ENCODE assay signal across 19 cellular contexts in genomic region chr3:24400450-24400849, GRCh38.
DNase-seq lines count a peak whose midpoint lies in the region; ATAC-seq, FAIRE-seq and TF ChIP-seq lines count a peak whose summit lies in the region.
"Had no signal": no experiment of that assay in that cellular context is flagged by ENCODE, and none has a peak within 500 bp of the region (broad histone marks: within the 10 kb centered on the region; RNA-seq: fewer than 3 reads in every experiment).

No MANE protein-coding gene starts in this region.

- H3K9me1 ChIP-seq in K562 (ENCODE audit: control insufficient read depth, insufficient read depth, low read length), result no peaks in the 10 kb centered on the region

- H3K9me2 ChIP-seq in GM23338 (ENCODE audit: insufficient read depth) (no peaks in the 10 kb centered on the region; the same call in 1 of the 2 replicates), OCI-LY7 (ENCODE audit: insufficient read depth, low read length) (no peaks in the 10 kb centered on the region)

- TF ChIP-seq POLR2A in K562 (conservative IDR thresholded peaks at IDR 0.05) (no peak), spleen (IDR thresholded peaks at IDR 0.05) (no peak)

- FAIRE-seq in K562 (lab: Jason Lieb, UNC), result no peak
- FAIRE-seq: GM12891, GM19239 had no signal

- POLR2A ChIA-PET in K562 (lab: Yijun Ruan, JAX) (interaction anchor here (1.2 kb wide), 1 partner anchor 10 kb away, joined by 3 read pairs; no protein-coding TSS in a partner anchor), OCI-LY7 (lab: Charles Lee) (interaction anchor here (1.0 kb wide), 1 partner anchor 8 kb away, joined by 3 read pairs; no protein-coding TSS in a partner anchor)

- H3K79me2 ChIP-seq in GM23338 (replicated peaks; ENCODE audit: insufficient read depth), result no peaks in the 10 kb centered on the region
- no peaks in the 10 kb centered on the region for H3K79me2 ChIP-seq in K562 (ENCODE audit: control insufficient read depth, insufficient read depth, low read length)
- no peaks in the 10 kb centered on the region for H3K79me2 ChIP-seq in neural progenitor cell (ENCODE audit: low read depth)
- H3K79me2 ChIP-seq in OCI-LY7 (ENCODE audit: insufficient read depth, low read depth, low read length), result no peaks in the 10 kb centered on the region

- DNase-seq in GM23338 (ENCODE audit: low spot score), result no peak
- peak; percentile 11 to 85 for DNase-seq in NCI-H2081 (lab: John Stamatoyannopoulos, UW)
- DNase-seq in K562 (ENCODE audit: extremely low read depth in 1 of 4, low spot score in 3 of 4), result no peak
- DNase-seq in spleen, result no peak
- DNase-seq in neural progenitor cell (ENCODE audit: low spot score), result no peak
- DNase-seq in OCI-LY7 (ENCODE audit: low spot score), result no peak
- DNase-seq: BE2C; CD4-positive, alpha-beta memory T cell; DMS79; NCI-H1048; NCI-H2029; NCI-H2227 treated with DMSO at 0.1 percent for 48 hours; NCI-H526; SHP77 had no signal

- intact Hi-C loops in K562 (cut with micrococcal nuclease) (no loop called here), spleen (cut with DNase I; ENCODE audit: low total_unique reads) (no loop called here), OCI-LY7 (cut with micrococcal nuclease; ENCODE audit: unreplicated experiment) (no loop called here)

- no peaks in the 10 kb centered on the region for H3F3A ChIP-seq in GM23338 (replicated peaks; ENCODE audit: low read depth)
- peaks cover 9% of the 10 kb centered on the region for H3F3A ChIP-seq in neural progenitor cell (ENCODE audit: low read depth)

- H3K4me2 ChIP-seq in GM23338, result no peak overlapping the region
- H3K4me2 ChIP-seq in K562 (ENCODE audit: insufficient read depth, low read length), result no peak overlapping the region
- H3K4me2 ChIP-seq in neural progenitor cell, result no peak overlapping the region
- H3K4me2 ChIP-seq in OCI-LY7 (ENCODE audit: low read length), result no peak overlapping the region

- H3K4me1 Mint-ChIP-seq in GM23338, result peaks cover 21% of the 10 kb centered on the region
- peaks cover 4% of the 10 kb centered on the region for H3K4me1 Mint-ChIP-seq in neural progenitor cell
- H3K4me1 Mint-ChIP-seq: CD4-positive, alpha-beta memory T cell had no signal

- H3K4me3 ChIP-seq in GM23338, result no peak overlapping the region
- H3K4me3 ChIP-seq in K562, result no peak overlapping the region
- no peak overlapping the region for H3K4me3 ChIP-seq in skeletal muscle tissue (ENCODE audit: low read length in 3 of 3)
- no peak overlapping the region for H3K4me3 ChIP-seq in spleen
- H3K4me3 ChIP-seq in neural progenitor cell, result no peak overlapping the region
- H3K4me3 ChIP-seq in OCI-LY7 (ENCODE audit: low read depth, low read length, poor library complexity, severe bottlenecking), result no peak overlapping the region

- peaks cover 12% of the 10 kb centered on the region; the same call in 2 of the 3 replicates for H3K9me3 Mint-ChIP-seq in GM23338
- peaks cover 5% of the 10 kb centered on the region for H3K9me3 Mint-ChIP-seq in neural progenitor cell

- no peaks in the 10 kb centered on the region for H4K20me1 ChIP-seq in GM23338 (replicated peaks; ENCODE audit: insufficient read depth)
- no peaks in the 10 kb centered on the region for H4K20me1 ChIP-seq in K562 (replicated peaks; ENCODE audit: control insufficient read depth, insufficient read depth, low read length)
- H4K20me1 ChIP-seq in neural progenitor cell (ENCODE audit: low read depth), result no peaks in the 10 kb centered on the region
- H4K20me1 ChIP-seq in OCI-LY7 (ENCODE audit: insufficient read depth, low read length), result no peaks in the 10 kb centered on the region

- H3K27me3 Mint-ChIP-seq in GM23338 (ENCODE audit: insufficient read depth, low read depth, poor library complexity), result peaks cover 2% of the 10 kb centered on the region
- H3K27me3 Mint-ChIP-seq in neural progenitor cell (ENCODE audit: insufficient read depth, low read depth), result no peaks in the 10 kb centered on the region
- H3K27me3 Mint-ChIP-seq: CD4-positive, alpha-beta memory T cell had no signal

- H3K36me3 ChIP-seq in GM23338 (ENCODE audit: insufficient read depth), result no peaks in the 10 kb centered on the region
- no peaks in the 10 kb centered on the region for H3K36me3 ChIP-seq in K562 (ENCODE audit: control insufficient read depth, insufficient read depth, low read length)
- H3K36me3 ChIP-seq in skeletal muscle tissue (ENCODE audit: control insufficient read depth in 3 of 3, insufficient read depth in 3 of 3, low read length in 3 of 3), result no peaks in the 10 kb centered on the region
- H3K36me3 ChIP-seq in spleen, result no peaks in the 10 kb centered on the region
- no peaks in the 10 kb centered on the region for H3K36me3 ChIP-seq in neural progenitor cell
- no peaks in the 10 kb centered on the region for H3K36me3 ChIP-seq in OCI-LY7 (ENCODE audit: insufficient read depth, low read length)
- H3K36me3 ChIP-seq: BE2C had no signal

- no peak for TF ChIP-seq RAD21 in K562 (CRISPR knock-in tag; conservative IDR thresholded peaks at IDR 0.05 in 1 of 2, IDR thresholded peaks at IDR 0.05 in 1 of 2)

- WGBS in K562 (ENCODE audit: insufficient coverage, low coverage, missing lambda C conversion rate), result 49% methylated on average over 4 of the region's 4 CpGs
- 77 to 88% (median 80%) methylated on average over 4 of the region's 4 CpGs for WGBS in spleen, 5 donors

- H3K4me1 ChIP-seq in GM23338 (ENCODE audit: insufficient read depth) (peaks cover 8% of the 10 kb centered on the region; the same call in 1 of the 2 replicates), K562 (replicated peaks in 1 of 2; ENCODE audit: control insufficient read depth in 2 of 2, insufficient read depth in 2 of 2, low read length in 2 of 2) (no peaks in the 10 kb centered on the region), skeletal muscle tissue (ENCODE audit: control insufficient read depth in 3 of 3, insufficient read depth in 3 of 3, low read length in 3 of 3) (peaks cover 2 to 16% (median 15%) of the 10 kb centered on the region in 3 donors), spleen (no peaks in the 10 kb centered on the region), neural progenitor cell (peaks cover 8% of the 10 kb centered on the region), OCI-LY7 (ENCODE audit: insufficient read depth, low read length, poor library complexity, severe bottlenecking) (no peaks in the 10 kb centered on the region)
- H3K4me1 ChIP-seq: BE2C had no signal

- no TSS peak for BruUV-seq in K562 (replicated peaks; lab: Mats Ljungman, UMichigan)
- BruUV-seq in OCI-LY7 (replicated peaks; lab: Mats Ljungman, UMichigan), result no TSS peak

- no peak overlapping the region for H3K9ac ChIP-seq in K562 (ENCODE audit: insufficient read depth in 1 of 2, low read depth in 2 of 2, low read length in 2 of 2)
- no peak overlapping the region for H3K9ac ChIP-seq in skeletal muscle tissue (ENCODE audit: low read depth in 1 of 3, low read length in 3 of 3)
- no peak overlapping the region for H3K9ac ChIP-seq in neural progenitor cell

- CTCF ChIA-PET in K562 (lab: Yijun Ruan, JAX; ENCODE audit: low intra/inter-chr PET ratio) (no interaction called here), OCI-LY7 (lab: Charles Lee; ENCODE audit: unreplicated experiment) (no interaction called here)

- peak overlapping the region; percentile 71; the same call in 1 of the 2 replicates for H3K27ac Mint-ChIP-seq in GM23338
- H3K27ac Mint-ChIP-seq in neural progenitor cell, result no peak overlapping the region
- H3K27ac Mint-ChIP-seq: CD4-positive, alpha-beta memory T cell had no signal

- no peak for TF ChIP-seq CTCF in GM23338 (conservative IDR thresholded peaks at IDR 0.05; ENCODE audit: low read depth in 2 of 2)
- TF ChIP-seq CTCF in K562 (IDR thresholded peaks at IDR 0.05 in 2 of 3, conservative IDR thresholded peaks at IDR 0.05 in 1 of 3; ENCODE audit: insufficient read depth in 2 of 3, low read depth in 1 of 3, low read length in 3 of 3), result no peak
- no peak for TF ChIP-seq CTCF in spleen (IDR thresholded peaks at IDR 0.05 in 8 of 11, conservative IDR thresholded peaks at IDR 0.05 in 3 of 11)
- no peak for TF ChIP-seq CTCF in neural progenitor cell (IDR thresholded peaks at IDR 0.05)
- TF ChIP-seq CTCF in OCI-LY7 (conservative IDR thresholded peaks at IDR 0.05; ENCODE audit: low read length), result no peak

- in situ Hi-C loops in K562 (cut with MboI), result no loop called here

- no peak for ATAC-seq in GM23338
- peak; percentile 42 for ATAC-seq in K562
- ATAC-seq: HCT116, Panc1 had no signal

- H3K27me3 ChIP-seq in GM23338 (ENCODE audit: insufficient read depth) (0 out of 2 replicates have a peak, but pooled peaks cover under 1% of the 10 kb centered on the region), K562 (ENCODE audit: control insufficient read depth in 2 of 2, insufficient read depth in 2 of 2, low read length in 2 of 2) (no peaks in the 10 kb centered on the region), skeletal muscle tissue (ENCODE audit: control insufficient read depth in 3 of 3, insufficient read depth in 3 of 3, low read length in 3 of 3) (no peaks in the 10 kb centered on the region), spleen (replicated peaks in 1 of 7) (no peaks in the 10 kb centered on the region), neural progenitor cell (no peaks in the 10 kb centered on the region)
- H3K27me3 ChIP-seq: BE2C had no signal

- H2AFZ ChIP-seq in GM23338 (no peak overlapping the region), K562 (ENCODE audit: low read depth, low read length) (no peak overlapping the region), neural progenitor cell (replicated peaks) (no peak overlapping the region), OCI-LY7 (ENCODE audit: low read length) (no peak overlapping the region)

- H3K27ac ChIP-seq in GM23338 (ENCODE audit: low read depth) (no peak overlapping the region), K562 (ENCODE audit: extremely low read depth, low read depth, low read length) (no peak overlapping the region), skeletal muscle tissue (ENCODE audit: low read depth, low read length) (peak overlapping the region; percentile 38), spleen (no peak overlapping the region), neural progenitor cell (no peak overlapping the region), OCI-LY7 (ENCODE audit: low read depth, low read length, poor library complexity, severe bottlenecking) (no peak overlapping the region)

- H3K4me3 Mint-ChIP-seq in GM23338, result no peak overlapping the region
- no peak overlapping the region for H3K4me3 Mint-ChIP-seq in neural progenitor cell
- H3K4me3 Mint-ChIP-seq: CD4-positive, alpha-beta memory T cell had no signal

- no peak for TF ChIP-seq EP300 in K562 (IDR thresholded peaks at IDR 0.05; ENCODE audit: low read length)

- H3K36me3 Mint-ChIP-seq in GM23338 (ENCODE audit: low read depth) (no peaks in the 10 kb centered on the region; the same call in 2 of the 3 replicates), neural progenitor cell (no peaks in the 10 kb centered on the region)
- H3K36me3 Mint-ChIP-seq: CD4-positive, alpha-beta memory T cell had no signal

- H3K9me3 ChIP-seq in K562 (replicated peaks; ENCODE audit: control insufficient read depth, insufficient read depth, low read depth, low read length) (no peaks in the 10 kb centered on the region), skeletal muscle tissue (ENCODE audit: control insufficient read depth in 3 of 3, low read length in 3 of 3) (no peaks in the 10 kb centered on the region), spleen (peaks cover 0 to 7% (median 0%) of the 10 kb centered on the region in 8 donors), neural progenitor cell (ENCODE audit: low read depth) (no peaks in the 10 kb centered on the region), OCI-LY7 (ENCODE audit: low read length) (no peaks in the 10 kb centered on the region)
- H3K9me3 ChIP-seq: BE2C had no signal

Comparison
In these comparisons a context has a peak if more than half of its experiments do, and no peak if none do; other contexts are left out.
1. DNase-seq: peak in NCI-H2081 (2 of 2); none in GM23338 (single experiment), K562 (0 of 4), spleen (single experiment), neural progenitor cell (single experiment) and OCI-LY7 (single experiment).